In the genomic region with DNA sequence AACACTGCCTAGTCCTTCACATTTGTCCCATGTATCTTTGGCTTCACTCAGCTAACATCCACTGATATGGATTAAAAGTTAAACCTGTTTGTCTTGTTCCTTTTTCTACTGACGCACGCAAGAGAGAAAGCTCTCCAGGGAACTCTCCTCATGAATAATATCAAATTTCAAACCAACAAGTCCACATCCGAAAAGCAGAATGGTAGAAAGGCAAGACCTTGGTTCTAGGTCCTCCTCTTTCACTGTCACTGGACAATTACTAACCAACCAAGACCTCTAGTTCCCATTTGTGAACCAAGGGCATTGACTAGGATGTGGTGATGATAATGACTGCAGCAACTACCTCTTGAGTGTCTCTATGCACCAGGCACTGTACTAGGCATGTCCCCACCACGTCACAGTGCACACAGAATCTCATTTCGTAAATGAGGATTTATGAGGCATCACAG, we compare ENCODE assay signal across 13 cellular contexts. TPM values are rescaled to one million over a fixed set of nuclear protein-coding genes. Genes with fewer than 3 reads are reported as not detected.
A peak's percentile ranks its signal among the peaks of the same experiment; 100 is the strongest.
DNase-seq lines count a peak whose midpoint lies in the region; ATAC-seq, FAIRE-seq and TF ChIP-seq lines count a peak whose summit lies in the region.
"Had no signal": no experiment of that assay in that cellular context is flagged by ENCODE, and none has a peak within 500 bp of the region (broad histone marks: within the 10 kb centered on the region; RNA-seq: fewer than 3 reads in every experiment).

No MANE protein-coding gene starts in this region.

- in situ Hi-C loops in HepG2 (cut with HindIII; ENCODE audit: extremely low pct_ligation_motif_present, low pct_unique_long_range_greater_than_20kb): loop anchor here (5.0 kb wide), 2 partner anchors 64 to 154 kb away; no protein-coding TSS in a partner anchor

- H3K36me3 Mint-ChIP-seq in brain: peaks cover 9% of the 10 kb centered on the region
- no peaks in the 10 kb centered on the region for H3K36me3 Mint-ChIP-seq in stimulated activated effector memory CD8-positive, alpha-beta T cell treated with anti-CD3 and anti-CD28 coated beads, Interleukin-12 subunit alpha, Interleukin-12 subunit beta, amount 100 ng/mL, for 72 hours
- H3K36me3 Mint-ChIP-seq: activated naive CD4-positive, alpha-beta T cell treated with anti-CD3 and anti-CD28 coated beads, Interleukin-2, amount 50 U/mL, for 24 hours had no signal

- no TSS peak for BruUV-seq in HepG2 (replicated peaks; lab: Mats Ljungman, UMichigan)

- CTCF ChIA-PET in HepG2 (lab: Yijun Ruan, JAX; ENCODE audit: low intra/inter-chr PET ratio, low total read pairs): no interaction called here

- H3K4me3 ChIP-seq in LNCaP clone FGC (ENCODE audit: low read depth, low read length) (no peak overlapping the region), HepG2 (replicated peaks in 1 of 3; ENCODE audit: insufficient read depth in 1 of 3, low read depth in 2 of 3, low read length in 3 of 3) (no peak overlapping the region)
- H3K4me3 ChIP-seq: tibial nerve had no signal

- POLR2A ChIA-PET in HepG2 (lab: Yijun Ruan, JAX): interaction anchor here (0.6 to 1.3 kb wide), 2 partner anchors 29 to 77 kb away, joined by 3 read pairs; no protein-coding TSS in a partner anchor

- peaks cover 11% of the 10 kb centered on the region for H4K20me1 ChIP-seq in HepG2 (ENCODE audit: insufficient read depth, low read length)

- TF ChIP-seq CTCF in 22Rv1 (IDR thresholded peaks at IDR 0.05) (no peak), LNCaP clone FGC (IDR thresholded peaks at IDR 0.05; ENCODE audit: control insufficient read depth, extremely low read depth, insufficient read depth) (no peak), brain (conservative IDR thresholded peaks at IDR 0.05) (no peak), HepG2 (CRISPR knock-in tag; IDR thresholded peaks at IDR 0.05) (no peak)

- peaks cover 98% of the 10 kb centered on the region for H3K4me1 ChIP-seq in HepG2 (ENCODE audit: insufficient read depth, low read length)

- H3K79me2 ChIP-seq in HepG2 (ENCODE audit: insufficient read depth, low read length): peaks cover 97% of the 10 kb centered on the region

- H3K27ac Mint-ChIP-seq in brain: peak overlapping the region in 4 of 5 experiments; percentile 5 to 74 (median 55)
- H3K27ac Mint-ChIP-seq in stimulated activated effector memory CD8-positive, alpha-beta T cell treated with anti-CD3 and anti-CD28 coated beads, Interleukin-12 subunit alpha, Interleukin-12 subunit beta, amount 100 ng/mL, for 72 hours: no peak overlapping the region
- H3K27ac Mint-ChIP-seq: activated naive CD4-positive, alpha-beta T cell treated with anti-CD3 and anti-CD28 coated beads, Interleukin-2, amount 50 U/mL, for 24 hours had no signal

- no peak for TF ChIP-seq EP300 in HepG2 (IDR thresholded peaks at IDR 0.05; ENCODE audit: low read depth in 2 of 2, low read length in 2 of 2)
- TF ChIP-seq EP300 in HepG2 (CRISPR knock-in tag; IDR thresholded peaks at IDR 0.05; ENCODE audit: borderline replicate concordance): no peak

- FAIRE-seq in HepG2 (lab: Jason Lieb, UNC): no peak

- no peak for TF ChIP-seq POLR2A in HepG2 (IDR thresholded peaks at IDR 0.05; ENCODE audit: insufficient read depth in 1 of 2, low read depth in 2 of 2, low read length in 2 of 2)

- H3K9ac ChIP-seq in HepG2 (ENCODE audit: insufficient read depth, low read depth, low read length): no peak overlapping the region

- H3K9me3 ChIP-seq in HepG2 (ENCODE audit: low read length): no peaks in the 10 kb centered on the region
- H3K9me3 ChIP-seq: tibial nerve had no signal

- DNase-seq in LNCaP clone FGC (ENCODE audit: low read depth) (peak; percentile 71), HepG2 (ENCODE audit: low spot score) (no peak)
- DNase-seq in stimulated activated effector memory CD8-positive, alpha-beta T cell treated with anti-CD3 and anti-CD28 coated beads, Interleukin-12 subunit alpha, Interleukin-12 subunit beta, amount 100 ng/mL, for 72 hours (ENCODE audit: low spot score in 2 of 2): no peak
- DNase-seq: NCI-H226 had no signal

- no peak for TF ChIP-seq RAD21 in HepG2 (CRISPR knock-in tag; IDR thresholded peaks at IDR 0.05)

- peaks cover 0 to 7% (median 0%) of the 10 kb centered on the region in 5 experiments for H3K9me3 Mint-ChIP-seq in brain
- H3K9me3 Mint-ChIP-seq in stimulated activated effector memory CD8-positive, alpha-beta T cell treated with anti-CD3 and anti-CD28 coated beads, Interleukin-12 subunit alpha, Interleukin-12 subunit beta, amount 100 ng/mL, for 72 hours: no peaks in the 10 kb centered on the region
- H3K9me3 Mint-ChIP-seq: activated naive CD4-positive, alpha-beta T cell treated with anti-CD3 and anti-CD28 coated beads, Interleukin-2, amount 50 U/mL, for 24 hours had no signal

- H3K27ac ChIP-seq in 22Rv1 (peak overlapping the region; percentile 29), HepG2 (ENCODE audit: extremely low read length, insufficient read depth, low read length) (peak overlapping the region; percentile 15)

- peak overlapping the region; percentile 10 for H3K4me2 ChIP-seq in HepG2 (ENCODE audit: low read depth, low read length)

- peaks cover 0 to 1% of the 10 kb centered on the region in 2 experiments; a peak in 1 of 5 replicates for H3K36me3 ChIP-seq in HepG2 (replicated peaks in 1 of 2; ENCODE audit: control insufficient read depth in 1 of 2, insufficient read depth in 2 of 2, low read length in 2 of 2)
- H3K36me3 ChIP-seq: tibial nerve had no signal

- peaks cover 92% of the 10 kb centered on the region for H3K4me1 Mint-ChIP-seq in brain
- no peaks in the 10 kb centered on the region for H3K4me1 Mint-ChIP-seq in stimulated activated effector memory CD8-positive, alpha-beta T cell treated with anti-CD3 and anti-CD28 coated beads, Interleukin-12 subunit alpha, Interleukin-12 subunit beta, amount 100 ng/mL, for 72 hours
- H3K4me1 Mint-ChIP-seq: activated naive CD4-positive, alpha-beta T cell treated with anti-CD3 and anti-CD28 coated beads, Interleukin-2, amount 50 U/mL, for 24 hours had no signal

- no peak overlapping the region for H2AFZ ChIP-seq in HepG2 (ENCODE audit: low read length)

- 93% methylated on average over 5 of the region's 5 CpGs for WGBS in HepG2 (ENCODE audit: low lambda C conversion rate)

- no peaks in the 10 kb centered on the region for H3K27me3 ChIP-seq in HepG2 (ENCODE audit: control insufficient read depth in 1 of 2, insufficient read depth in 2 of 2, low read length in 2 of 2)
- H3K27me3 ChIP-seq: tibial nerve had no signal

- ATAC-seq in HepG2: no peak
- ATAC-seq in HG02938 (IDR thresholded peaks at IDR 0.05; ENCODE audit: unreplicated experiment): no peak
- ATAC-seq in stimulated activated effector memory CD8-positive, alpha-beta T cell treated with anti-CD3 and anti-CD28 coated beads, Interleukin-12 subunit alpha, Interleukin-12 subunit beta, amount 100 ng/mL, for 72 hours: no peak
- ATAC-seq in HG03097 (IDR thresholded peaks at IDR 0.05; ENCODE audit: low FRiP score, unreplicated experiment): no peak
- no peak for ATAC-seq in HG02642 (IDR thresholded peaks at IDR 0.05; ENCODE audit: poor library complexity, unreplicated experiment)
- ATAC-seq: HCT116 had no signal

- intact Hi-C loops in HepG2 (cut with micrococcal nuclease; ENCODE audit: unreplicated experiment): no loop called here

- peaks cover 4% of the 10 kb centered on the region for H3K27me3 Mint-ChIP-seq in brain

- peak overlapping the region in 3 of 5 experiments; percentile 1 to 39 (median 4) for H3K4me3 Mint-ChIP-seq in brain
- H3K4me3 Mint-ChIP-seq in stimulated activated effector memory CD8-positive, alpha-beta T cell treated with anti-CD3 and anti-CD28 coated beads, Interleukin-12 subunit alpha, Interleukin-12 subunit beta, amount 100 ng/mL, for 72 hours: no peak overlapping the region
- H3K4me3 Mint-ChIP-seq: activated naive CD4-positive, alpha-beta T cell treated with anti-CD3 and anti-CD28 coated beads, Interleukin-2, amount 50 U/mL, for 24 hours had no signal

TF ChIP-seq in HepG2, 621 proteins besides CTCF, POLR2A, EP300 and RAD21 (continues in another document):
- peak; percentile 11; the same call in 1 of the 2 replicates for TF ChIP-seq KDM1A (CRISPR knock-in tag; IDR thresholded peaks at IDR 0.05)
- TF ChIP-seq KDM6A (CRISPR knock-in tag; IDR thresholded peaks at IDR 0.05; ENCODE audit: low read depth): no peak

RNA-seq across cellular contexts. Expression of gene PLPP3, which starts 8.4 kb away (rescaled TPM):
- polyA plus RNA-seq in brain (ENCODE audit: insufficient read depth, low read depth, low replicate concordance) (54.2 TPM), HepG2 (2011; rRNA removed) (49.7 and 51.9 TPM in 2 replicates)
- 33.9 and 65.8 TPM in 2 replicates for total RNA-seq in HepG2 (2016; rRNA removed; fragmentation: Illumina TruSeq; extraction: Trizol)
- total RNA-seq in HepG2 (2016; cell fraction: cytosol; rRNA removed; fragmentation: Illumina TruSeq; extraction: Trizol; ENCODE audit: low read depth): 11.3 and 11.6 TPM in 2 replicates
- 31.0 and 63.5 TPM in 2 replicates for total RNA-seq in HepG2 (2016; cell fraction: insoluble cytoplasmic fraction; rRNA removed; fragmentation: Illumina TruSeq; extraction: Trizol)
- total RNA-seq in HepG2 (2016; cell fraction: membrane; rRNA removed; fragmentation: Illumina TruSeq; extraction: Trizol): 28.3 and 30.5 TPM in 2 replicates
- 60.5 and 75.3 TPM in 2 replicates for total RNA-seq in HepG2 (2016; cell fraction: nucleus; rRNA removed; fragmentation: Illumina TruSeq; extraction: Trizol)
- polyA plus RNA-seq in HepG2 (2011; cell fraction: cytosol; rRNA removed): 41.9 and 47.3 TPM in 2 replicates
- 23.6 and 24.9 TPM in 2 replicates for polyA plus RNA-seq in HepG2 (2011; cell fraction: nucleus; rRNA removed)
- polyA plus RNA-seq in HepG2 (2012): 37.9 and 46.4 TPM in 2 replicates
- polyA plus RNA-seq in HepG2 (2016; cell fraction: cytosol; fragmentation: Illumina TruSeq; extraction: Trizol; ENCODE audit: low read depth): 5.0 and 5.5 TPM in 2 replicates
- polyA plus RNA-seq in HepG2 (2016; cell fraction: insoluble cytoplasmic fraction; fragmentation: Illumina TruSeq; extraction: Trizol; ENCODE audit: low read depth): 27.4 and 30.1 TPM in 2 replicates
- 11.7 and 13.1 TPM in 2 replicates for polyA plus RNA-seq in HepG2 (2016; cell fraction: membrane; fragmentation: Illumina TruSeq; extraction: Trizol; ENCODE audit: low read depth)
- 72.9 and 73.9 TPM in 2 replicates for polyA plus RNA-seq in HepG2 (2016; cell fraction: nucleus; fragmentation: Illumina TruSeq; extraction: Trizol; ENCODE audit: insufficient read depth, low read depth)
- 9.4 and 102 TPM in 2 replicates for polyA minus RNA-seq in HepG2 (2011; rRNA and poly(A)+ RNA removed; ENCODE audit: low replicate concordance)
- 29.6 and 33.5 TPM in 2 replicates for polyA minus RNA-seq in HepG2 (2011; cell fraction: cytosol; rRNA and poly(A)+ RNA removed)
- 47.0 and 48.1 TPM in 2 replicates for polyA minus RNA-seq in HepG2 (2011; cell fraction: nucleus; rRNA and poly(A)+ RNA removed)
- total RNA-seq: activated CD8-positive, alpha-beta memory T cell treated with anti-CD3 and anti-CD28 coated beads for 36 hours had no signal
